1 cellular context compared by ENCODE assay signal in the genomic region with DNA sequence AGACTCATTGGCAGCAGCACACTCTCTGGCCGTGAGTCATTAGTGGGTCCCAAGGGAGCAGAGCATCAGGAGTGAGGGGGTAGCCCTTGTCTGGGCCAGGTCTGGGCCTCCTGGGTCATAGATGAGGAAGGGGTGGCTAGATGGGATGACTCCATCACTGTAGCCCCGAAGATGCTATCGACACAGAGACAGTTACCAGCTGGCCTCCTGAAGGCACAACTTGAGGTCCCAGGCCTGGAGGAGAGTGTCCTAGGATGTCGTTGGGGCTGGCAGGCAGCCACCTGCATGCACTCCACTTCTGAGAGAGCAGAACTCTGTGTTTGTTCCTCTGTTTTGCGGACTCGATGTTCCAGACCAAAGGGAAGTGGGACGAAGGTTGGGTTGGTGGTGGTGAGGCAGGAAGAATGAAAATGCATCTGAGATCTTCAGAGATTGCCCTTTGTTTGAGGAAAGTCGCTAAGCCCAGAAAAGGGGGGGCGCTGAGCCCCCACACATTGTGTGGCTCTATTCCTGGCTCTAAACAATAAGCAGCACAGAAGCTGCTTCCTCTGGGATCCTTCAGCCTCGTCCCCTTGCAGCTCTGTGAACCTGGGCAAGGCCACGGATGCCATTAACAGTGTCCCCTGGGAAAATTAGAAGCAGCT.
TF ChIP-seq lines count a peak whose summit lies in the region.

No MANE protein-coding gene starts in this region.

TF ChIP-seq in K562, 482 proteins besides CTCF, POLR2A, EP300 and RAD21 (continued from another document and continues in another):
- TF ChIP-seq, protein P1, sequence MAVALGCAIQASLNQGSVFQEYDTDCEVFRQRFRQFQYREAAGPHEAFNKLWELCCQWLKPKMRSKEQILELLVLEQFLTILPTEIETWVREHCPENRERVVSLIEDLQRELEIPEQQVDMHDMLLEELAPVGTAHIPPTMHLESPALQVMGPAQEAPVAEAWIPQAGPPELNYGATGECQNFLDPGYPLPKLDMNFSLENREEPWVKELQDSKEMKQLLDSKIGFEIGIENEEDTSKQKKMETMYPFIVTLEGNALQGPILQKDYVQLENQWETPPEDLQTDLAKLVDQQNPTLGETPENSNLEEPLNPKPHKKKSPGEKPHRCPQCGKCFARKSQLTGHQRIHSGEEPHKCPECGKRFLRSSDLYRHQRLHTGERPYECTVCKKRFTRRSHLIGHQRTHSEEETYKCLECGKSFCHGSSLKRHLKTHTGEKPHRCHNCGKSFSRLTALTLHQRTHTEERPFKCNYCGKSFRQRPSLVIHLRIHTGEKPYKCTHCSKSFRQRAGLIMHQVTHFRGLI (CRISPR knock-in tag; IDR thresholded peaks at IDR 0.05), result no peak
- TF ChIP-seq ZFP36 (IDR thresholded peaks at IDR 0.05; ENCODE audit: low read depth, low read length, partially characterized antibody) (no peak), TSC22D4 (tag; IDR thresholded peaks at IDR 0.05) (no peak), MTA2 (IDR thresholded peaks at IDR 0.05; ENCODE audit: low read depth) (no peak), PRMT5 (CRISPR knock-in tag; IDR thresholded peaks at IDR 0.05) (no peak), HCFC1 (IDR thresholded peaks at IDR 0.05; ENCODE audit: low read depth, low read length) (no peak), THRB (CRISPR knock-in tag; conservative IDR thresholded peaks at IDR 0.05) (no peak), TFE3 (CRISPR knock-in tag; IDR thresholded peaks at IDR 0.05) (no peak), L3MBTL2 (IDR thresholded peaks at IDR 0.05) (no peak), ZNF143 (CRISPR knock-in tag; IDR thresholded peaks at IDR 0.05) (no peak), ELF1 (tag; IDR thresholded peaks at IDR 0.05) (no peak), XRCC3 (IDR thresholded peaks at IDR 0.05) (no peak), BCOR (IDR thresholded peaks at IDR 0.05) (no peak), E2F3 (CRISPR knock-in tag; IDR thresholded peaks at IDR 0.05) (no peak), SOX6 (IDR thresholded peaks at IDR 0.05) (peak; percentile 60; the same call in 1 of the 2 replicates), XRCC5 (IDR thresholded peaks at IDR 0.05; ENCODE audit: low read depth, low read length) (no peak), MXI1 (IDR thresholded peaks at IDR 0.05; ENCODE audit: low read depth, low read length) (no peak), ZNF764 (CRISPR knock-in tag; IDR thresholded peaks at IDR 0.05; ENCODE audit: low read depth) (no peak), ZC3H8 (IDR thresholded peaks at IDR 0.05) (no peak), SMC3 (conservative IDR thresholded peaks at IDR 0.05; ENCODE audit: insufficient read depth, low read depth, low read length) (0 out of 2 replicates have a peak, but pooled peaks have one; percentile 2), NUFIP1 (IDR thresholded peaks at IDR 0.05; ENCODE audit: partially characterized antibody) (no peak), HIVEP1 (CRISPR knock-in tag; IDR thresholded peaks at IDR 0.05) (no peak), POLR3A (IDR thresholded peaks at IDR 0.05; ENCODE audit: borderline replicate concordance, extremely low read depth, insufficient read depth, insufficient read length) (no peak), HDAC8 (tag; IDR thresholded peaks at IDR 0.05) (no peak), KDM1A (IDR thresholded peaks at IDR 0.05) (peak in 1 of 2 experiments; percentile 5; a peak in 2 of 4 replicates), CHD4 (IDR thresholded peaks at IDR 0.05; ENCODE audit: insufficient read depth, insufficient replicate concordance, low read depth, low read length, poor library complexity, severe bottlenecking) (no peak), ETS2 (tag; IDR thresholded peaks at IDR 0.05; ENCODE audit: borderline replicate concordance, poor library complexity, severe bottlenecking) (no peak), ZZZ3 (IDR thresholded peaks at IDR 0.05) (no peak), TRIM25 (IDR thresholded peaks at IDR 0.05; ENCODE audit: borderline replicate concordance) (no peak), SAFB (IDR thresholded peaks at IDR 0.05; ENCODE audit: borderline replicate concordance, low read depth, low read length) (no peak), YBX1 (IDR thresholded peaks at IDR 0.05) (no peak), MCM7 (IDR thresholded peaks at IDR 0.05) (no peak), ZNF778 (CRISPR knock-in tag; IDR thresholded peaks at IDR 0.05) (no peak), BRD9 (IDR thresholded peaks at IDR 0.05; ENCODE audit: low read depth, partially characterized antibody) (no peak), CTBP1 (IDR thresholded peaks at IDR 0.05; ENCODE audit: borderline replicate concordance) (no peak), NCOA6 (IDR thresholded peaks at IDR 0.05) (no peak), MCM2 (IDR thresholded peaks at IDR 0.05; ENCODE audit: low read depth) (no peak), ILK (tag; IDR thresholded peaks at IDR 0.05; ENCODE audit: borderline replicate concordance, low read depth) (no peak), ATF7 (IDR thresholded peaks at IDR 0.05) (peak; percentile 97), JUNB (CRISPR knock-in tag; conservative IDR thresholded peaks at IDR 0.05) (no peak), EWSR1 (IDR thresholded peaks at IDR 0.05; ENCODE audit: borderline replicate concordance, low read depth, partially characterized antibody) (no peak), HNRNPK (IDR thresholded peaks at IDR 0.05; ENCODE audit: low read depth, low read length, poor library complexity, severe bottlenecking) (no peak), BACH1 (tag; IDR thresholded peaks at IDR 0.05) (no peak), ZNF785 (CRISPR knock-in tag; IDR thresholded peaks at IDR 0.05) (no peak)
- TF ChIP-seq, protein P2, sequence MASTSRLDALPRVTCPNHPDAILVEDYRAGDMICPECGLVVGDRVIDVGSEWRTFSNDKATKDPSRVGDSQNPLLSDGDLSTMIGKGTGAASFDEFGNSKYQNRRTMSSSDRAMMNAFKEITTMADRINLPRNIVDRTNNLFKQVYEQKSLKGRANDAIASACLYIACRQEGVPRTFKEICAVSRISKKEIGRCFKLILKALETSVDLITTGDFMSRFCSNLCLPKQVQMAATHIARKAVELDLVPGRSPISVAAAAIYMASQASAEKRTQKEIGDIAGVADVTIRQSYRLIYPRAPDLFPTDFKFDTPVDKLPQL (IDR thresholded peaks at IDR 0.05; ENCODE audit: extremely low read depth, insufficient read length), result no peak
- TF ChIP-seq, protein P3, sequence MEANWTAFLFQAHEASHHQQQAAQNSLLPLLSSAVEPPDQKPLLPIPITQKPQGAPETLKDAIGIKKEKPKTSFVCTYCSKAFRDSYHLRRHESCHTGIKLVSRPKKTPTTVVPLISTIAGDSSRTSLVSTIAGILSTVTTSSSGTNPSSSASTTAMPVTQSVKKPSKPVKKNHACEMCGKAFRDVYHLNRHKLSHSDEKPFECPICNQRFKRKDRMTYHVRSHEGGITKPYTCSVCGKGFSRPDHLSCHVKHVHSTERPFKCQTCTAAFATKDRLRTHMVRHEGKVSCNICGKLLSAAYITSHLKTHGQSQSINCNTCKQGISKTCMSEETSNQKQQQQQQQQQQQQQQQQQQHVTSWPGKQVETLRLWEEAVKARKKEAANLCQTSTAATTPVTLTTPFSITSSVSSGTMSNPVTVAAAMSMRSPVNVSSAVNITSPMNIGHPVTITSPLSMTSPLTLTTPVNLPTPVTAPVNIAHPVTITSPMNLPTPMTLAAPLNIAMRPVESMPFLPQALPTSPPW (CRISPR knock-in tag; IDR thresholded peaks at IDR 0.05), result peak; percentile 34; the same call in 1 of the 2 replicates
- TF ChIP-seq, protein P4, sequence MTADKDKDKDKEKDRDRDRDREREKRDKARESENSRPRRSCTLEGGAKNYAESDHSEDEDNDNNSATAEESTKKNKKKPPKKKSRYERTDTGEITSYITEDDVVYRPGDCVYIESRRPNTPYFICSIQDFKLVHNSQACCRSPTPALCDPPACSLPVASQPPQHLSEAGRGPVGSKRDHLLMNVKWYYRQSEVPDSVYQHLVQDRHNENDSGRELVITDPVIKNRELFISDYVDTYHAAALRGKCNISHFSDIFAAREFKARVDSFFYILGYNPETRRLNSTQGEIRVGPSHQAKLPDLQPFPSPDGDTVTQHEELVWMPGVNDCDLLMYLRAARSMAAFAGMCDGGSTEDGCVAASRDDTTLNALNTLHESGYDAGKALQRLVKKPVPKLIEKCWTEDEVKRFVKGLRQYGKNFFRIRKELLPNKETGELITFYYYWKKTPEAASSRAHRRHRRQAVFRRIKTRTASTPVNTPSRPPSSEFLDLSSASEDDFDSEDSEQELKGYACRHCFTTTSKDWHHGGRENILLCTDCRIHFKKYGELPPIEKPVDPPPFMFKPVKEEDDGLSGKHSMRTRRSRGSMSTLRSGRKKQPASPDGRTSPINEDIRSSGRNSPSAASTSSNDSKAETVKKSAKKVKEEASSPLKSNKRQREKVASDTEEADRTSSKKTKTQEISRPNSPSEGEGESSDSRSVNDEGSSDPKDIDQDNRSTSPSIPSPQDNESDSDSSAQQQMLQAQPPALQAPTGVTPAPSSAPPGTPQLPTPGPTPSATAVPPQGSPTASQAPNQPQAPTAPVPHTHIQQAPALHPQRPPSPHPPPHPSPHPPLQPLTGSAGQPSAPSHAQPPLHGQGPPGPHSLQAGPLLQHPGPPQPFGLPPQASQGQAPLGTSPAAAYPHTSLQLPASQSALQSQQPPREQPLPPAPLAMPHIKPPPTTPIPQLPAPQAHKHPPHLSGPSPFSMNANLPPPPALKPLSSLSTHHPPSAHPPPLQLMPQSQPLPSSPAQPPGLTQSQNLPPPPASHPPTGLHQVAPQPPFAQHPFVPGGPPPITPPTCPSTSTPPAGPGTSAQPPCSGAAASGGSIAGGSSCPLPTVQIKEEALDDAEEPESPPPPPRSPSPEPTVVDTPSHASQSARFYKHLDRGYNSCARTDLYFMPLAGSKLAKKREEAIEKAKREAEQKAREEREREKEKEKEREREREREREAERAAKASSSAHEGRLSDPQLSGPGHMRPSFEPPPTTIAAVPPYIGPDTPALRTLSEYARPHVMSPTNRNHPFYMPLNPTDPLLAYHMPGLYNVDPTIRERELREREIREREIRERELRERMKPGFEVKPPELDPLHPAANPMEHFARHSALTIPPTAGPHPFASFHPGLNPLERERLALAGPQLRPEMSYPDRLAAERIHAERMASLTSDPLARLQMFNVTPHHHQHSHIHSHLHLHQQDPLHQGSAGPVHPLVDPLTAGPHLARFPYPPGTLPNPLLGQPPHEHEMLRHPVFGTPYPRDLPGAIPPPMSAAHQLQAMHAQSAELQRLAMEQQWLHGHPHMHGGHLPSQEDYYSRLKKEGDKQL (CRISPR knock-in tag; IDR thresholded peaks at IDR 0.05; ENCODE audit: borderline replicate concordance), result no peak
- TF ChIP-seq, protein P5, sequence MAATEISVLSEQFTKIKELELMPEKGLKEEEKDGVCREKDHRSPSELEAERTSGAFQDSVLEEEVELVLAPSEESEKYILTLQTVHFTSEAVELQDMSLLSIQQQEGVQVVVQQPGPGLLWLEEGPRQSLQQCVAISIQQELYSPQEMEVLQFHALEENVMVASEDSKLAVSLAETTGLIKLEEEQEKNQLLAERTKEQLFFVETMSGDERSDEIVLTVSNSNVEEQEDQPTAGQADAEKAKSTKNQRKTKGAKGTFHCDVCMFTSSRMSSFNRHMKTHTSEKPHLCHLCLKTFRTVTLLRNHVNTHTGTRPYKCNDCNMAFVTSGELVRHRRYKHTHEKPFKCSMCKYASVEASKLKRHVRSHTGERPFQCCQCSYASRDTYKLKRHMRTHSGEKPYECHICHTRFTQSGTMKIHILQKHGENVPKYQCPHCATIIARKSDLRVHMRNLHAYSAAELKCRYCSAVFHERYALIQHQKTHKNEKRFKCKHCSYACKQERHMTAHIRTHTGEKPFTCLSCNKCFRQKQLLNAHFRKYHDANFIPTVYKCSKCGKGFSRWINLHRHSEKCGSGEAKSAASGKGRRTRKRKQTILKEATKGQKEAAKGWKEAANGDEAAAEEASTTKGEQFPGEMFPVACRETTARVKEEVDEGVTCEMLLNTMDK (IDR thresholded peaks at IDR 0.05; ENCODE audit: borderline replicate concordance, insufficient read depth, low read depth, low read length, poor library complexity, severe bottlenecking), result no peak
- TF ChIP-seq, protein P6, sequence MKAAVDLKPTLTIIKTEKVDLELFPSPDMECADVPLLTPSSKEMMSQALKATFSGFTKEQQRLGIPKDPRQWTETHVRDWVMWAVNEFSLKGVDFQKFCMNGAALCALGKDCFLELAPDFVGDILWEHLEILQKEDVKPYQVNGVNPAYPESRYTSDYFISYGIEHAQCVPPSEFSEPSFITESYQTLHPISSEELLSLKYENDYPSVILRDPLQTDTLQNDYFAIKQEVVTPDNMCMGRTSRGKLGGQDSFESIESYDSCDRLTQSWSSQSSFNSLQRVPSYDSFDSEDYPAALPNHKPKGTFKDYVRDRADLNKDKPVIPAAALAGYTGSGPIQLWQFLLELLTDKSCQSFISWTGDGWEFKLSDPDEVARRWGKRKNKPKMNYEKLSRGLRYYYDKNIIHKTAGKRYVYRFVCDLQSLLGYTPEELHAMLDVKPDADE (conservative IDR thresholded peaks at IDR 0.05; ENCODE audit: control insufficient read depth, low read depth, low read length), result no peak
